Comparison of ENCODE assay signal across 11 cellular contexts in the genomic region with DNA sequence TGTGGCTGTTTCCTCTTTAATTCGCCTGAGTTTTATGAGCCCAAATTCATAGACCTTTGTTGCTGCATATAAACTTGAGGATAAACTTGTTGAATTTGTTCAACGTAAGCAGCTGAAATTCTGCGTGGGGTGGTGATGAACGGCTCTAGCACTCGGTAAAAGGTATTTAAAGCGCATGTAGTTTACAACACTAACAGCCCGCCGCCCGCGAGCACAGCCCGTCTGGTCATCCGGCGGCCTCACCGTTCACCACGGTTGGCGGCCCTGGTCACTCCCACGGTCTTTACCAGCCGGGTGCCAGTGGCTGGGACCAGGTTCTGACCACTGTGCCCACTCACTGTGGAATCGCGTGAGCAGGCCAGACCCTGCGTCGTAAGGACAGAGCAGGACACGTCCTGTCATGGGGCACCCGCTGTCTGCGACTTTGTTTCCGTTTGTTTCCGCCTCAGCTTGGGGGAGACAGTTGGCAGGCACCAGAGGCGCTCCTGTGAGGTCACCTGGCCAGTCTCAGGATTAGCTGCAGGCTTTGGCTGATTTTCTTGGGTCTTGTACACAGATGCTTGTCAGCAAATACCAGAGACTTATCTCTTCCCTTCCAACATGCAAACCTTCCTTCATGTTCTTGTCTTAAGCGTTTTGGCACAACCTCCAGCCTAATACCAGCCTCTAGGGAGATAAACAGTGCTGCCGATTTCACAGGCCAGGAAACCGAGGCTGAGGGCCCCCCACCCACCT. TPM values are rescaled to one million over a fixed set of nuclear protein-coding genes. Genes with fewer than 3 reads are reported as not detected.
A peak's percentile ranks its signal among the peaks of the same experiment; 100 is the strongest.
DNase-seq lines count a peak whose midpoint lies in the region; ATAC-seq and TF ChIP-seq lines count a peak whose summit lies in the region.
"Had no signal": no experiment of that assay in that cellular context is flagged by ENCODE, and none has a peak within 500 bp of the region (broad histone marks: within the 10 kb centered on the region; RNA-seq: fewer than 3 reads in every experiment).

No MANE protein-coding gene starts in this region.

- no peaks in the 10 kb centered on the region for H3F3A ChIP-seq in OCI-LY1 (ENCODE audit: insufficient read depth, low read length)

- H3K4me3 ChIP-seq in OCI-LY1 (ENCODE audit: low read depth, low read length, poor library complexity, severe bottlenecking) (peak overlapping the region; percentile 53), colonic mucosa (peak overlapping the region; percentile 7), right lobe of liver (no peak overlapping the region), spleen (no peak overlapping the region)
- H3K4me3 ChIP-seq: SJSA1 had no signal

- intact Hi-C loops in colonic mucosa (cut with DNase I) (loop anchor here (5.0 kb wide), 1 partner anchor 33 kb away; no protein-coding TSS in a partner anchor), right lobe of liver (cut with DNase I) (loop anchor here in 1 of 2 donors (5.0 kb wide), 1 partner anchor 42 kb away; no protein-coding TSS in a partner anchor), spleen (cut with DNase I; ENCODE audit: low total_unique reads) (no loop called here)

- DNase-seq in colonic mucosa, result no peak
- peak; percentile 19 to 53 (median 43) for DNase-seq in right lobe of liver
- DNase-seq in spleen, result peak; percentile 70
- no peak for DNase-seq in NCI-H2107 treated with DMSO at 0.1 percent for 48 hours (lab: John Stamatoyannopoulos, UW; ENCODE audit: unreplicated experiment)
- DNase-seq in NCI-H1930 (lab: John Stamatoyannopoulos, UW), result no peak
- DNase-seq in glomerular visceral epithelial cell (ENCODE audit: extremely low spot score), result no peak
- no peak for DNase-seq in GM10248 (ENCODE audit: extremely low spot score)
- DNase-seq: DMS153, NCI-H2081 treated with DMSO at 0.1 percent for 48 hours had no signal

- ATAC-seq in right lobe of liver, result no peak

- no peaks in the 10 kb centered on the region for H3K79me2 ChIP-seq in OCI-LY1 (ENCODE audit: insufficient read depth, low read length)

- TF ChIP-seq CTCF in OCI-LY1 (IDR thresholded peaks at IDR 0.05; ENCODE audit: low read length) (no peak), colonic mucosa (IDR thresholded peaks at IDR 0.05) (no peak), right lobe of liver (IDR thresholded peaks at IDR 0.05) (no peak), spleen (IDR thresholded peaks at IDR 0.05 in 8 of 11, conservative IDR thresholded peaks at IDR 0.05 in 3 of 11) (no peak), GM10248 (IDR thresholded peaks at IDR 0.05; ENCODE audit: control extremely low read depth, extremely low read depth, low read depth, missing control alignments) (no peak)

- no peaks in the 10 kb centered on the region for H3K9me3 ChIP-seq in OCI-LY1 (ENCODE audit: low read length)
- no peaks in the 10 kb centered on the region for H3K9me3 ChIP-seq in colonic mucosa
- H3K9me3 ChIP-seq in right lobe of liver, result no peaks in the 10 kb centered on the region
- no peaks in the 10 kb centered on the region for H3K9me3 ChIP-seq in spleen
- H3K9me3 ChIP-seq: SJSA1 had no signal

- H3K36me3 ChIP-seq in OCI-LY1 (ENCODE audit: insufficient read depth, low read length) (peaks cover 9% of the 10 kb centered on the region), colonic mucosa (peaks cover 10% of the 10 kb centered on the region), right lobe of liver (peaks cover 0 to 36% (median 10%) of the 10 kb centered on the region in 4 donors), spleen (peaks cover 0 to 64% (median 38%) of the 10 kb centered on the region in 6 donors)

- CTCF ChIA-PET in GM10248 (lab: Yijun Ruan, JAX), result no interaction called here

- H3K4me1 ChIP-seq in OCI-LY1 (ENCODE audit: insufficient read depth, low read length, severe bottlenecking) (peaks cover 23% of the 10 kb centered on the region), colonic mucosa (peaks cover 47% of the 10 kb centered on the region), right lobe of liver (peaks cover 0 to 26% (median 9%) of the 10 kb centered on the region in 4 donors), spleen (peaks cover 17 to 93% (median 60%) of the 10 kb centered on the region in 6 donors)
- H3K4me1 ChIP-seq: SJSA1 had no signal

- TF ChIP-seq POLR2A in right lobe of liver (IDR thresholded peaks at IDR 0.05) (no peak), spleen (IDR thresholded peaks at IDR 0.05) (no peak)

- H3K9me2 ChIP-seq in OCI-LY1 (ENCODE audit: low read depth, low read length), result no peaks in the 10 kb centered on the region

- peak overlapping the region; percentile 64 for H3K27ac ChIP-seq in OCI-LY1 (ENCODE audit: low read depth, low read length, poor library complexity, severe bottlenecking)
- peak overlapping the region; percentile 63 for H3K27ac ChIP-seq in colonic mucosa
- no peak overlapping the region for H3K27ac ChIP-seq in right lobe of liver
- H3K27ac ChIP-seq in spleen, result peak overlapping the region in 6 of 8 donors; percentile 27 to 74 (median 58)
- H3K27ac ChIP-seq: SJSA1 had no signal

- POLR2A ChIA-PET in GM10248 (lab: Yijun Ruan, JAX), result no interaction called here

- H2AFZ ChIP-seq in OCI-LY1 (ENCODE audit: low read length), result no peak overlapping the region

- H3K9ac ChIP-seq in OCI-LY1 (ENCODE audit: low read length) (peak overlapping the region; percentile 37; the same call in 1 of the 2 replicates), colonic mucosa (ENCODE audit: low read depth in 2 of 2, low read length in 2 of 2) (peak overlapping the region; percentile 19 to 46)

- H4K20me1 ChIP-seq in OCI-LY1 (ENCODE audit: insufficient read depth, low read length), result no peaks in the 10 kb centered on the region

- H3K4me2 ChIP-seq in OCI-LY1 (ENCODE audit: low read length), result peak overlapping the region; percentile 70

- WGBS in right lobe of liver (ENCODE audit: insufficient coverage, low coverage, low lambda C conversion rate, missing lambda C conversion rate), result 84% methylated on average over 14 of the region's 31 CpGs
- WGBS in spleen, 5 donors, result 78 to 89% (median 84%) methylated on average over 28 to 31 of the region's 31 CpGs

- H3K27me3 ChIP-seq in OCI-LY1 (ENCODE audit: insufficient read depth, low read length) (no peaks in the 10 kb centered on the region), colonic mucosa (no peaks in the 10 kb centered on the region), right lobe of liver (no peaks in the 10 kb centered on the region), spleen (replicated peaks in 1 of 7) (no peaks in the 10 kb centered on the region)
- H3K27me3 ChIP-seq: SJSA1 had no signal

RNA-seq across cellular contexts. Expression of gene SPON2, which starts 36.8 kb away (rescaled TPM):
- total RNA-seq in colonic mucosa, result 10 to 100 TPM; 22.0 to 22.4 TPM
- total RNA-seq in right lobe of liver, result 100 to 1,000 TPM in 3 of 6 experiments, 10 to 100 TPM in 3; 41.9 to 138 (median 99.9) TPM
- total RNA-seq in spleen, result 10 to 100 TPM; 15.5 to 51.3 (median 43.7) TPM
- polyA plus RNA-seq in spleen, result 10 to 100 TPM in 2 of 3 donors, 1 to 10 TPM in 1; 8.3 to 29.8 (median 11.7) TPM

RNA-seq across cellular contexts. Expression of gene CTBP1, which starts 39.8 kb away (rescaled TPM):
- total RNA-seq in colonic mucosa, result 100 to 1,000 TPM; 137 to 200 TPM
- total RNA-seq in right lobe of liver, result 10 to 100 TPM; 74.8 to 85.5 (median 79.4) TPM
- total RNA-seq in spleen, result 100 to 1,000 TPM; 162 to 226 (median 196) TPM
- polyA plus RNA-seq in spleen, result 100 to 1,000 TPM; 101 to 176 (median 123) TPM

Comparison
In these comparisons a context has a peak if more than half of its experiments do, and no peak if none do; other contexts are left out.
1. H3K27ac ChIP-seq: peak in OCI-LY1 (single experiment), colonic mucosa (single experiment) and spleen (6 of 8); none in right lobe of liver (0 of 3).
2. H3K4me3 ChIP-seq: peak in OCI-LY1 (single experiment) and colonic mucosa (single experiment); none in right lobe of liver (0 of 3) and spleen (0 of 8).
3. DNase-seq: peak in right lobe of liver (3 of 3) and spleen (single experiment); none in colonic mucosa (single experiment), NCI-H2107 treated with DMSO at 0.1 percent for 48 hours (single experiment), NCI-H1930 (0 of 2), glomerular visceral epithelial cell (single experiment) and GM10248 (single experiment).